ENCODE assay signal across 1 cellular context in the genomic region with DNA sequence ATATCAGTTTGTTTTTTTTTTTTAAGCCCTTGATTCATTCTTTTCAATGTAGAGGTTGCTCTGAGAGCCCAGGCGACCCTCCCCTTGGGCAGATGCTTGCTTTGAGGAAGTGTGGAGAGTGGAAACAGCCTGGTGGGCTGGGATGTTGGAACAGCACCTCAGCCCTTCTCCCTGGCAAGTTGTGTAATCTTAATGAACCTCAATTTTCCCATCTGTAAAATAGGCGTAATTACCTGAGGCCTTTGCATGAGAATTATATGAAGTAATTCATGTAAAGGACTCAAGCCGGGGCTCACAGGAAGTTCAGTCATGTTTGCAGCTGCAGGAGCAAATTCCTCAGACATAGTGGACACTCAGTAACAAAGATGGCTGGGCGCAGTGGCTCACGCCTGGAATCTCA.
TF ChIP-seq lines count a peak whose summit lies in the region.

No MANE protein-coding gene starts in this region.

TF ChIP-seq in HepG2, 621 proteins besides CTCF, POLR2A, EP300 and RAD21:
- no peak for TF ChIP-seq ZNF441 (CRISPR knock-in tag; IDR thresholded peaks at IDR 0.05; ENCODE audit: borderline replicate concordance)
- TF ChIP-seq ZNF124 (CRISPR knock-in tag; IDR thresholded peaks at IDR 0.05): no peak
- TF ChIP-seq NR3C1 (CRISPR knock-in tag; IDR thresholded peaks at IDR 0.05): no peak
- no peak for TF ChIP-seq ZNF318 (CRISPR knock-in tag; IDR thresholded peaks at IDR 0.05)
- TF ChIP-seq ZNF629 (CRISPR knock-in tag; conservative IDR thresholded peaks at IDR 0.05): peak; percentile 76
- no peak for TF ChIP-seq TCF12 (IDR thresholded peaks at IDR 0.05)
- TF ChIP-seq TCF12 (CRISPR knock-in tag; IDR thresholded peaks at IDR 0.05): no peak
